ENCODE assay signal across 25 cellular contexts in the genomic region with DNA sequence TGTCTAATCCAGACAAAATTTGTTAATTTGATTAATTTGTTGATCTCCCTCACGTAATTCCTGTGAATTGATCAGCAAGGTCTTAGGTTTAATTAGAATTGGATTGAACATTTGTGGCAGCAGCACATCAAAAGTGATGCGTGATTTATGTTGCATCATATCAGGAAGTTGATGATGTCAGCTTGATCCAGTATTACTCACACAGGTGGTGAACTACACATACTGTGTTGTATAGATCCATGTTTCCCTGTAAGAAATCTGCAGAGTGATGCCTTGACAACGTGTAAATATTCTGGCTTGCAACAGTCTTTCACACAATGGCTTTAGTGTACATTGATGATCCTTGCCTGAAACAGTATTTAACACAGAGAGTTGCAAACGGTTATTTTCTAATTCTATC.
DNase-seq lines count a peak whose midpoint lies in the region; ATAC-seq and TF ChIP-seq lines count a peak whose summit lies in the region.
"Had no signal": no experiment of that assay in that cellular context is flagged by ENCODE, and none has a peak within 500 bp of the region (broad histone marks: within the 10 kb centered on the region; RNA-seq: fewer than 3 reads in every experiment).

No MANE protein-coding gene starts in this region.

- no peak overlapping the region for H3K4me3 Mint-ChIP-seq in WTC11
- H3K4me3 Mint-ChIP-seq: activated T-cell treated with anti-CD3 and anti-CD28 coated beads, Interleukin-2, amount 50 U/mL, for 4 hours; naive B cell; T-helper 1 cell treated with Interleukin-12 subunit alpha and Interleukin-12 subunit beta and Interleukin-4 antibody, amounts not matched to agents 30 μg/mL and 1 μg/mL, for 36 hours had no signal

- TF ChIP-seq CTCF in HEK293 (tag by site-specific recombination; IDR thresholded peaks at IDR 0.05): no peak
- TF ChIP-seq CTCF in RWPE2 (IDR thresholded peaks at IDR 0.05; ENCODE audit: poor library complexity, severe bottlenecking): no peak
- no peak for TF ChIP-seq CTCF in fibroblast of pulmonary artery (IDR thresholded peaks at IDR 0.05; ENCODE audit: low read length, missing control alignments)
- TF ChIP-seq CTCF in ascending aorta (IDR thresholded peaks at IDR 0.05): no peak
- no peak for TF ChIP-seq CTCF in WTC11 (IDR thresholded peaks at IDR 0.05)

- no peaks in the 10 kb centered on the region for H3K36me3 ChIP-seq in HEK293 (ENCODE audit: control insufficient read depth in 2 of 2, insufficient read depth in 1 of 2, low read length in 2 of 2)
- H3K36me3 ChIP-seq in RWPE2 (ENCODE audit: low read depth): no peaks in the 10 kb centered on the region
- H3K36me3 ChIP-seq in ascending aorta: no peaks in the 10 kb centered on the region
- H3K36me3 ChIP-seq: adrenal gland, cardiac muscle cell, heart left ventricle, stomach, transverse colon had no signal

- no peak overlapping the region for H3K27ac Mint-ChIP-seq in WTC11
- H3K27ac Mint-ChIP-seq: naive B cell; T-helper 1 cell treated with Interleukin-12 subunit alpha and Interleukin-12 subunit beta and Interleukin-4 antibody, amounts not matched to agents 30 μg/mL and 1 μg/mL, for 36 hours had no signal

- no peaks in the 10 kb centered on the region for H3K9me3 ChIP-seq in HEK293 (ENCODE audit: control insufficient read depth, insufficient read depth, low read depth, low read length)
- H3K9me3 ChIP-seq in RWPE2 (ENCODE audit: severe bottlenecking): no peaks in the 10 kb centered on the region
- no peaks in the 10 kb centered on the region for H3K9me3 ChIP-seq in ascending aorta
- H3K9me3 ChIP-seq: adrenal gland, heart left ventricle, stomach, transverse colon had no signal

- no peaks in the 10 kb centered on the region for H3K36me3 Mint-ChIP-seq in WTC11
- H3K36me3 Mint-ChIP-seq: naive B cell had no signal

- ATAC-seq in RWPE2 (ENCODE audit: low read depth) (peak; percentile 79), WTC11 (no peak), GM19467 (IDR thresholded peaks at IDR 0.05; ENCODE audit: unreplicated experiment) (no peak)
- ATAC-seq: activated T-cell treated with anti-CD3 and anti-CD28 coated beads, Interleukin-2, amount 50 U/mL, for 4 hours; left colon had no signal

- CTCF ChIA-PET in HEK293 (lab: Yijun Ruan, JAX): interaction anchor here (0.6 kb wide), 2 partner anchors 12 to 288 kb away, joined by 3 read pairs; no protein-coding TSS in a partner anchor
- CTCF ChIA-PET in WTC11 (lab: Charles Lee): no interaction called here

- H3K4me1 Mint-ChIP-seq in WTC11: no peaks in the 10 kb centered on the region
- H3K4me1 Mint-ChIP-seq: naive B cell had no signal

- no peaks in the 10 kb centered on the region for H3K27me3 ChIP-seq in RWPE2 (ENCODE audit: insufficient read depth, poor library complexity, severe bottlenecking)
- no peaks in the 10 kb centered on the region for H3K27me3 ChIP-seq in ascending aorta
- H3K27me3 ChIP-seq: adrenal gland, cardiac muscle cell, heart left ventricle, stomach, transverse colon had no signal

- POLR2A ChIA-PET in HEK293 (lab: Yijun Ruan, JAX) (no interaction called here), WTC11 (lab: Charles Lee) (no interaction called here)

- DNase-seq in DMS53 (lab: John Stamatoyannopoulos, UW) (peak; percentile 81), RWPE2 (ENCODE audit: low spot score) (no peak), fibroblast of pulmonary artery (ENCODE audit: low read depth) (peak; percentile 54), ascending aorta (ENCODE audit: low spot score in 2 of 2) (no peak), WTC11 (ENCODE audit: low spot score) (no peak), NCI-H1417 (lab: John Stamatoyannopoulos, UW) (no peak)
- DNase-seq: activated CD4-positive, alpha-beta T cell treated with anti-CD3 and anti-CD28 coated beads for 4 hours; activated naive CD4-positive, alpha-beta T cell; activated T-cell treated with anti-CD3 and anti-CD28 coated beads, Interleukin-2, amount 50 U/mL, for 4 hours; adrenal gland; dermis blood vessel endothelial cell; GM23248; heart left ventricle; left colon; mesendoderm; naive B cell; NCI-H1105 treated with DMSO at 0.1 percent for 48 hours; NCI-H446 treated with DMSO at 0.1 percent for 48 hours; NK-92 treated with Interleukin-12 subunit alpha and Interleukin-12 subunit beta, amount 100 ng/mL, for 24 hours; stomach; transverse colon had no signal

- no peaks in the 10 kb centered on the region for H3K4me1 ChIP-seq in HEK293 (ENCODE audit: control insufficient read depth, insufficient read depth, low read length)
- peaks cover 55% of the 10 kb centered on the region for H3K4me1 ChIP-seq in RWPE2 (ENCODE audit: insufficient read depth, poor library complexity, severe bottlenecking)
- peaks cover 0 to 4% of the 10 kb centered on the region in 2 donors for H3K4me1 ChIP-seq in ascending aorta

- no peak overlapping the region for H3K4me3 ChIP-seq in HEK293 (ENCODE audit: low read depth, low read length)
- no peak overlapping the region for H3K4me3 ChIP-seq in RWPE2 (ENCODE audit: severe bottlenecking)
- H3K4me3 ChIP-seq in fibroblast of pulmonary artery (replicated peaks; ENCODE audit: low read depth, low read length): no peak overlapping the region
- H3K4me3 ChIP-seq in ascending aorta: no peak overlapping the region
- H3K4me3 ChIP-seq: adrenal gland, cardiac muscle cell, GM23248, heart left ventricle, stomach, transverse colon had no signal

- H3K27me3 Mint-ChIP-seq in WTC11 (ENCODE audit: low read depth): no peaks in the 10 kb centered on the region

- H3K27ac ChIP-seq in HEK293 (ENCODE audit: extremely low read depth, low read depth, low read length) (no peak overlapping the region), RWPE2 (ENCODE audit: poor library complexity, severe bottlenecking) (peak overlapping the region; percentile 85), ascending aorta (no peak overlapping the region)
- H3K27ac ChIP-seq: adrenal gland, cardiac muscle cell, GM23248 had no signal

- H3K9me3 Mint-ChIP-seq in WTC11: no peaks in the 10 kb centered on the region
- H3K9me3 Mint-ChIP-seq: activated T-cell treated with anti-CD3 and anti-CD28 coated beads, Interleukin-2, amount 50 U/mL, for 4 hours; T-helper 1 cell treated with Interleukin-12 subunit alpha and Interleukin-12 subunit beta and Interleukin-4 antibody, amounts not matched to agents 30 μg/mL and 1 μg/mL, for 36 hours had no signal

- intact Hi-C loops in ascending aorta (cut with DNase I): no loop called here

TF ChIP-seq in HEK293, 187 proteins besides CTCF, POLR2A, EP300 and RAD21 (continues in another document):
- no peak for TF ChIP-seq ZNF214 (tag by site-specific recombination; IDR thresholded peaks at IDR 0.05; ENCODE audit: borderline replicate concordance)
- no peak for TF ChIP-seq ZNF274 (IDR thresholded peaks at IDR 0.05; ENCODE audit: low read length)
- TF ChIP-seq ZNF274 (tag by site-specific recombination; IDR thresholded peaks at IDR 0.05; ENCODE audit: borderline replicate concordance): no peak
- TF ChIP-seq GLI4 (tag by site-specific recombination; IDR thresholded peaks at IDR 0.05): no peak
- no peak for TF ChIP-seq ZSCAN30 (tag by site-specific recombination; IDR thresholded peaks at IDR 0.05)
- TF ChIP-seq, protein P1, sequence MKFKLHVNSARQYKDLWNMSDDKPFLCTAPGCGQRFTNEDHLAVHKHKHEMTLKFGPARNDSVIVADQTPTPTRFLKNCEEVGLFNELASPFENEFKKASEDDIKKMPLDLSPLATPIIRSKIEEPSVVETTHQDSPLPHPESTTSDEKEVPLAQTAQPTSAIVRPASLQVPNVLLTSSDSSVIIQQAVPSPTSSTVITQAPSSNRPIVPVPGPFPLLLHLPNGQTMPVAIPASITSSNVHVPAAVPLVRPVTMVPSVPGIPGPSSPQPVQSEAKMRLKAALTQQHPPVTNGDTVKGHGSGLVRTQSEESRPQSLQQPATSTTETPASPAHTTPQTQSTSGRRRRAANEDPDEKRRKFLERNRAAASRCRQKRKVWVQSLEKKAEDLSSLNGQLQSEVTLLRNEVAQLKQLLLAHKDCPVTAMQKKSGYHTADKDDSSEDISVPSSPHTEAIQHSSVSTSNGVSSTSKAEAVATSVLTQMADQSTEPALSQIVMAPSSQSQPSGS (tag by site-specific recombination; IDR thresholded peaks at IDR 0.05; ENCODE audit: low read depth): peak; percentile 42; the same call in 1 of the 2 replicates
- no peak for TF ChIP-seq ZNF169 (tag by site-specific recombination; IDR thresholded peaks at IDR 0.05)
- TF ChIP-seq ZNF660 (tag by site-specific recombination; IDR thresholded peaks at IDR 0.05): peak; percentile 42; the same call in 1 of the 2 replicates

TF ChIP-seq in WTC11, 78 proteins besides CTCF, POLR2A, EP300 and RAD21 (continues in another document):
- TF ChIP-seq, protein P2, sequence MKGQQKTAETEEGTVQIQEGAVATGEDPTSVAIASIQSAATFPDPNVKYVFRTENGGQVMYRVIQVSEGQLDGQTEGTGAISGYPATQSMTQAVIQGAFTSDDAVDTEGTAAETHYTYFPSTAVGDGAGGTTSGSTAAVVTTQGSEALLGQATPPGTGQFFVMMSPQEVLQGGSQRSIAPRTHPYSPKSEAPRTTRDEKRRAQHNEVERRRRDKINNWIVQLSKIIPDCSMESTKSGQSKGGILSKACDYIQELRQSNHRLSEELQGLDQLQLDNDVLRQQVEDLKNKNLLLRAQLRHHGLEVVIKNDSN (CRISPR knock-in tag; IDR thresholded peaks at IDR 0.05): no peak
- TF ChIP-seq ELF4 (CRISPR knock-in tag; IDR thresholded peaks at IDR 0.05; ENCODE audit: low read depth) (no peak), ZNF121 (CRISPR knock-in tag; IDR thresholded peaks at IDR 0.05) (no peak), RORB (CRISPR knock-in tag; IDR thresholded peaks at IDR 0.05) (no peak), NR2C2 (CRISPR knock-in tag; IDR thresholded peaks at IDR 0.05) (no peak)
- TF ChIP-seq, protein P3, sequence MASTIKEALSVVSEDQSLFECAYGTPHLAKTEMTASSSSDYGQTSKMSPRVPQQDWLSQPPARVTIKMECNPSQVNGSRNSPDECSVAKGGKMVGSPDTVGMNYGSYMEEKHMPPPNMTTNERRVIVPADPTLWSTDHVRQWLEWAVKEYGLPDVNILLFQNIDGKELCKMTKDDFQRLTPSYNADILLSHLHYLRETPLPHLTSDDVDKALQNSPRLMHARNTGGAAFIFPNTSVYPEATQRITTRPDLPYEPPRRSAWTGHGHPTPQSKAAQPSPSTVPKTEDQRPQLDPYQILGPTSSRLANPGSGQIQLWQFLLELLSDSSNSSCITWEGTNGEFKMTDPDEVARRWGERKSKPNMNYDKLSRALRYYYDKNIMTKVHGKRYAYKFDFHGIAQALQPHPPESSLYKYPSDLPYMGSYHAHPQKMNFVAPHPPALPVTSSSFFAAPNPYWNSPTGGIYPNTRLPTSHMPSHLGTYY (CRISPR knock-in tag; IDR thresholded peaks at IDR 0.05): no peak
- TF ChIP-seq, protein P4, sequence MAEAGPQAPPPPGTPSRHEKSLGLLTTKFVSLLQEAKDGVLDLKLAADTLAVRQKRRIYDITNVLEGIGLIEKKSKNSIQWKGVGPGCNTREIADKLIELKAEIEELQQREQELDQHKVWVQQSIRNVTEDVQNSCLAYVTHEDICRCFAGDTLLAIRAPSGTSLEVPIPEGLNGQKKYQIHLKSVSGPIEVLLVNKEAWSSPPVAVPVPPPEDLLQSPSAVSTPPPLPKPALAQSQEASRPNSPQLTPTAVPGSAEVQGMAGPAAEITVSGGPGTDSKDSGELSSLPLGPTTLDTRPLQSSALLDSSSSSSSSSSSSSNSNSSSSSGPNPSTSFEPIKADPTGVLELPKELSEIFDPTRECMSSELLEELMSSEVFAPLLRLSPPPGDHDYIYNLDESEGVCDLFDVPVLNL (CRISPR knock-in tag; IDR thresholded peaks at IDR 0.05; ENCODE audit: borderline replicate concordance, low read depth): no peak

Comparison
In these comparisons a context has a peak if more than half of its experiments do, and no peak if none do; other contexts are left out.
1. DNase-seq: peak in DMS53 (single experiment) and fibroblast of pulmonary artery (single experiment); none in RWPE2 (single experiment), ascending aorta (0 of 2), WTC11 (single experiment) and NCI-H1417 (0 of 3).